Comparison of ENCODE assay signal across 17 cellular contexts in the genomic region with DNA sequence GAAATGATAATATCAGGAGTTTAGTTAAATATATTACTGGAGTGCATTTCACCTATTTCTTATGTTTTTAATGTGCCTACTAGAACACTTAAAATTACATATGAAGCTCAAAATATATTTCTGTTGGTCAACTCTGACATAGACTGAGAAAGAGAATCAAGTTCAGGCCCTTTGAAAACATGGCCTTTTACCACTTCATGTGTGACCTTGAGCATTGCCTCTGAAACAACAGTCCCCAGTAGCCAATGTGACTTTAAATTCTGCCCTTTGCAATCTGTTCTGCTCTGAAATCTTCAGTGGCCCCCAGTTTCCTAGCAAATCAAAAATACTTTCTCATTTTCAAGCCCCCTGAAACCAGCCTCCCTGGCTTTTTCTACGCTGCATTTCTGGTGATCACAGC. TPM values are rescaled to one million over a fixed set of nuclear protein-coding genes. Genes with fewer than 3 reads are reported as not detected.
A peak's percentile ranks its signal among the peaks of the same experiment; 100 is the strongest.
DNase-seq lines count a peak whose midpoint lies in the region; ATAC-seq and TF ChIP-seq lines count a peak whose summit lies in the region.
"Had no signal": no experiment of that assay in that cellular context is flagged by ENCODE, and none has a peak within 500 bp of the region (broad histone marks: within the 10 kb centered on the region; RNA-seq: fewer than 3 reads in every experiment).

No MANE protein-coding gene starts in this region.

- TF ChIP-seq CTCF in heart left ventricle (IDR thresholded peaks at IDR 0.05): no peak
- no peak for TF ChIP-seq CTCF in dorsolateral prefrontal cortex (IDR thresholded peaks at IDR 0.05 in 54 of 56, conservative IDR thresholded peaks at IDR 0.05 in 2 of 56; ENCODE audit: low read depth in 1 of 56, partially characterized antibody in 56 of 56)
- no peak for TF ChIP-seq CTCF in liver (IDR thresholded peaks at IDR 0.05; ENCODE audit: low read depth, low read length, missing input control)

- H3K27me3 ChIP-seq in heart left ventricle (no peaks in the 10 kb centered on the region), dorsolateral prefrontal cortex (no peaks in the 10 kb centered on the region), liver (ENCODE audit: control insufficient read depth in 4 of 4, insufficient read depth in 4 of 4, low read length in 3 of 4) (no peaks in the 10 kb centered on the region)
- H3K27me3 ChIP-seq: Peyer's patch had no signal

- no peaks in the 10 kb centered on the region for H3K9me3 ChIP-seq in heart left ventricle
- no peaks in the 10 kb centered on the region for H3K9me3 ChIP-seq in liver (ENCODE audit: control insufficient read depth in 4 of 4, low read length in 3 of 4)
- H3K9me3 ChIP-seq: Peyer's patch had no signal

- H3K4me3 ChIP-seq in heart left ventricle: no peak overlapping the region
- no peak overlapping the region for H3K4me3 ChIP-seq in dorsolateral prefrontal cortex
- H3K4me3 ChIP-seq in liver (ENCODE audit: low read depth in 1 of 3, low read length in 3 of 3): no peak overlapping the region
- H3K4me3 ChIP-seq: GM12878, Peyer's patch had no signal

- 90 to 100% (median 93%) methylated on average over 1 of the region's 1 CpG for WGBS in heart left ventricle, 4 donors
- 100% methylated on average over 1 of the region's 1 CpG for WGBS in liver

- H3K4me1 ChIP-seq in heart left ventricle (peaks cover 0 to 43% (median 20%) of the 10 kb centered on the region in 12 donors), liver (ENCODE audit: control insufficient read depth in 4 of 4, insufficient read depth in 4 of 4, low read length in 3 of 4) (peaks cover 3 to 7% (median 4%) of the 10 kb centered on the region in 4 donors)

- no peak for TF ChIP-seq RAD21 in liver (IDR thresholded peaks at IDR 0.05)

- H3K36me3 ChIP-seq in heart left ventricle: peaks cover 0 to 76% (median 70%) of the 10 kb centered on the region in 9 donors
- H3K36me3 ChIP-seq in liver (ENCODE audit: control insufficient read depth in 4 of 4, insufficient read depth in 3 of 4, low read depth in 1 of 4, low read length in 3 of 4): peaks cover 15 to 50% (median 35%) of the 10 kb centered on the region in 4 donors

- H3K9ac ChIP-seq in liver (ENCODE audit: low read depth in 1 of 2, low read length in 2 of 2): no peak overlapping the region

- peak in 2 of 4 donors; percentile 37 to 44 for ATAC-seq in heart left ventricle
- no peak for ATAC-seq in Right ventricle myocardium inferior
- ATAC-seq in GM21825 (IDR thresholded peaks at IDR 0.05; ENCODE audit: unreplicated experiment): no peak
- no peak for ATAC-seq in HG03196 (IDR thresholded peaks at IDR 0.05; ENCODE audit: unreplicated experiment)
- ATAC-seq in HG03025 (IDR thresholded peaks at IDR 0.05; ENCODE audit: low FRiP score, unreplicated experiment): no peak
- ATAC-seq: GM12878, HCT116 had no signal

- H3K27ac ChIP-seq in heart left ventricle: peak overlapping the region in 11 of 12 donors; percentile 7 to 77 (median 67)
- H3K27ac ChIP-seq in dorsolateral prefrontal cortex: peak overlapping the region in 38 of 59 donors; percentile 1 to 79 (median 32)
- no peak overlapping the region for H3K27ac ChIP-seq in liver (ENCODE audit: low read depth in 1 of 2, low read length in 2 of 2)
- H3K27ac ChIP-seq: Peyer's patch had no signal

- TF ChIP-seq POLR2A in heart left ventricle (IDR thresholded peaks at IDR 0.05): no peak

- intact Hi-C loops in heart left ventricle (cut with DNase I) (loop anchor here in 4 of 10 donors (5.0 kb wide), 2 partner anchors 72 to 77 kb away; a partner anchor contains a TSS), Right ventricle myocardium inferior (cut with DNase I) (loop anchor here (5.0 kb wide), 1 partner anchor 77 kb away; a partner anchor contains a TSS), dorsolateral prefrontal cortex (cut with DNase I) (loop anchor here in 1 of 2 donors (5.0 kb wide), 1 partner anchor 77 kb away; a partner anchor contains a TSS)

- DNase-seq in heart left ventricle (no peak), Right ventricle myocardium inferior (ENCODE audit: missing footprints) (no peak), dorsolateral prefrontal cortex (no peak), DMS153 treated with DMSO at 0.1 percent for 48 hours (lab: John Stamatoyannopoulos, UW; ENCODE audit: unreplicated experiment) (no peak)
- DNase-seq: ACHN; CD4-positive, CD25-positive, alpha-beta regulatory T cell; DMS79; NCI-H1436; NCI-H2029 treated with DMSO at 0.1 percent for 48 hours; NCI-H510A; Peyer's patch had no signal

TF ChIP-seq in liver, 16 proteins besides CTCF, POLR2A, EP300 and RAD21:
- TF ChIP-seq, protein P1, sequence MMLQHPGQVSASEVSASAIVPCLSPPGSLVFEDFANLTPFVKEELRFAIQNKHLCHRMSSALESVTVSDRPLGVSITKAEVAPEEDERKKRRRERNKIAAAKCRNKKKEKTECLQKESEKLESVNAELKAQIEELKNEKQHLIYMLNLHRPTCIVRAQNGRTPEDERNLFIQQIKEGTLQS (IDR thresholded peaks at IDR 0.05): no peak
- TF ChIP-seq HNF4A (conservative IDR thresholded peaks at IDR 0.05) (peak; percentile 19 to 21), RXRA (IDR thresholded peaks at IDR 0.05) (peak in 1 of 2 donors; percentile 7)
TF ChIP-seq in liver: peak in this region for 2.

RNA-seq across cellular contexts. Expression of a gene that starts 50.1 kb away (rescaled TPM):
- 10 to 100 TPM; 31.3 to 51.0 (median 34.5) TPM for total RNA-seq in heart left ventricle
- polyA plus RNA-seq in heart left ventricle: 10 to 100 TPM in 1 of 2 donors, 1 to 10 TPM in 1; 9.8 to 32.0 TPM
- 36.1 TPM for total RNA-seq in Right ventricle myocardium inferior
- total RNA-seq in dorsolateral prefrontal cortex: 10 to 100 TPM; 44.0 to 85.9 (median 62.0) TPM
- 10 to 100 TPM; 22.2 to 45.2 TPM for total RNA-seq in liver
- 10 to 100 TPM; 10.0 to 23.2 TPM for polyA plus RNA-seq in liver

Comparison
In these comparisons a context has a peak if more than half of its experiments do, and no peak if none do; other contexts are left out.
1. H3K27ac ChIP-seq: peak in heart left ventricle (11 of 12) and dorsolateral prefrontal cortex (38 of 59); none in liver (0 of 2).